In genomic region chr13:51928231-51928630, GRCh38 we compare ENCODE assay signal across 13 cellular contexts.
A peak's percentile ranks its signal among the peaks of the same experiment; 100 is the strongest.
DNase-seq lines count a peak whose midpoint lies in the region; ATAC-seq and TF ChIP-seq lines count a peak whose summit lies in the region.
"Had no signal": no experiment of that assay in that cellular context is flagged by ENCODE, and none has a peak within 500 bp of the region (broad histone marks: within the 10 kb centered on the region; RNA-seq: fewer than 3 reads in every experiment).

No MANE protein-coding gene starts in this region.

- no peaks in the 10 kb centered on the region for H3K36me3 Mint-ChIP-seq in stimulated activated memory B cell treated with anti-CD40 and anti-IgM and Interleukin-4, amounts not matched to agents 10 μg/mL and 1 μg/mL and 100 μg/mL, for 72 hours
- H3K36me3 Mint-ChIP-seq in activated T-helper 2 cell treated with anti-CD3 and anti-CD28 coated beads, Interferon-gamma antibody, Interleukin-2, Interleukin-4, amounts not matched to agents 10 μg/mL and 5 μg/mL and 100 μg/mL, durations not matched to agents 14 hours and 24 hours and 36 hours (ENCODE audit: low read depth): no peaks in the 10 kb centered on the region

- WGBS in heart left ventricle, 4 donors: 51 to 68% (median 60%) methylated on average over 9 of the region's 9 CpGs

- DNase-seq in heart left ventricle: peak in 1 of 5 donors; percentile 32
- no peak for DNase-seq in right atrium auricular region (ENCODE audit: low spot score)
- DNase-seq in HK-2 (ENCODE audit: unreplicated experiment): peak; percentile 6
- DNase-seq in SW480 (ENCODE audit: low spot score): peak; percentile 46
- no peak for DNase-seq in activated CD8-positive, alpha-beta memory T cell treated with anti-CD3 and anti-CD28 coated beads for 24 hours
- DNase-seq in activated T-helper 2 cell treated with anti-CD3 and anti-CD28 coated beads, Interferon-gamma antibody, Interleukin-2, Interleukin-4, amounts not matched to agents 10 μg/mL and 5 μg/mL and 100 μg/mL, durations not matched to agents 14 hours and 24 hours and 36 hours (ENCODE audit: low spot score): no peak
- DNase-seq: activated CD4-positive, alpha-beta T cell treated with anti-CD3 and anti-CD28 coated beads, Interleukin-2, amount 10 ng/mL, durations not matched to agents 7 days and 5 days; activated T-cell treated with anti-CD3 and anti-CD28 coated beads, Interleukin-2, amount 50 U/mL, for 4 hours had no signal

- H3K9me3 Mint-ChIP-seq in stimulated activated memory B cell treated with anti-CD40 and anti-IgM and Interleukin-4, amounts not matched to agents 10 μg/mL and 1 μg/mL and 100 μg/mL, for 72 hours: no peaks in the 10 kb centered on the region
- H3K9me3 Mint-ChIP-seq in activated T-helper 2 cell treated with anti-CD3 and anti-CD28 coated beads, Interferon-gamma antibody, Interleukin-2, Interleukin-4, amounts not matched to agents 10 μg/mL and 5 μg/mL and 100 μg/mL, durations not matched to agents 14 hours and 24 hours and 36 hours: no peaks in the 10 kb centered on the region
- H3K9me3 Mint-ChIP-seq: activated CD4-positive, alpha-beta T cell treated with anti-CD3 and anti-CD28 coated beads, Interleukin-2, amount 10 ng/mL, durations not matched to agents 7 days and 5 days; activated T-cell treated with anti-CD3 and anti-CD28 coated beads, Interleukin-2, amount 50 U/mL, for 4 hours; neural crest cell had no signal

- H3K27me3 Mint-ChIP-seq in stimulated activated memory B cell treated with anti-CD40 and anti-IgM and Interleukin-4, amounts not matched to agents 10 μg/mL and 1 μg/mL and 100 μg/mL, for 72 hours: peaks cover 41% of the 10 kb centered on the region
- H3K27me3 Mint-ChIP-seq in activated T-helper 2 cell treated with anti-CD3 and anti-CD28 coated beads, Interferon-gamma antibody, Interleukin-2, Interleukin-4, amounts not matched to agents 10 μg/mL and 5 μg/mL and 100 μg/mL, durations not matched to agents 14 hours and 24 hours and 36 hours (ENCODE audit: low read depth): peaks cover 7% of the 10 kb centered on the region
- H3K27me3 Mint-ChIP-seq: activated CD4-positive, alpha-beta T cell treated with anti-CD3 and anti-CD28 coated beads, Interleukin-2, amount 10 ng/mL, durations not matched to agents 7 days and 5 days had no signal

- intact Hi-C loops in heart left ventricle (cut with DNase I): no loop called here
- intact Hi-C loops in activated T-helper 2 cell treated with anti-CD3 and anti-CD28 coated beads, Interferon-gamma antibody, Interleukin-2, Interleukin-4, amounts not matched to agents 10 μg/mL and 5 μg/mL and 100 μg/mL, durations not matched to agents 14 hours and 24 hours and 36 hours (cut with micrococcal nuclease): no loop called here

- H3K4me1 ChIP-seq in heart left ventricle (peaks cover 0 to 15% (median 6%) of the 10 kb centered on the region in 12 donors), right atrium auricular region (peaks cover 0 to 14% of the 10 kb centered on the region in 2 donors)

- H3K27ac ChIP-seq in heart left ventricle (peak overlapping the region in 4 of 12 donors; percentile 34 to 70 (median 46)), right atrium auricular region (no peak overlapping the region)
- H3K27ac ChIP-seq: cardiac muscle cell, thoracic aorta had no signal

- H3K36me3 ChIP-seq in heart left ventricle (peaks cover 0 to 15% (median 4%) of the 10 kb centered on the region in 9 donors), right atrium auricular region (no peaks in the 10 kb centered on the region)
- H3K36me3 ChIP-seq: cardiac muscle cell, thoracic aorta had no signal

- no peak for TF ChIP-seq POLR2A in heart left ventricle (IDR thresholded peaks at IDR 0.05)

- peak; percentile 78 to 95 (median 91) for ATAC-seq in heart left ventricle
- peak; percentile 54 for ATAC-seq in stimulated activated memory B cell treated with anti-CD40 and anti-IgM and Interleukin-4, amounts not matched to agents 10 μg/mL and 1 μg/mL and 100 μg/mL, for 72 hours
- ATAC-seq in HG03457 (IDR thresholded peaks at IDR 0.05; ENCODE audit: unreplicated experiment): no peak
- ATAC-seq: activated T-cell treated with anti-CD3 and anti-CD28 coated beads, Interleukin-2, amount 50 U/mL, for 4 hours had no signal

- TF ChIP-seq CTCF in heart left ventricle (IDR thresholded peaks at IDR 0.05) (no peak), right atrium auricular region (IDR thresholded peaks at IDR 0.05) (no peak)

- H3K27ac Mint-ChIP-seq in stimulated activated memory B cell treated with anti-CD40 and anti-IgM and Interleukin-4, amounts not matched to agents 10 μg/mL and 1 μg/mL and 100 μg/mL, for 72 hours: no peak overlapping the region
- no peak overlapping the region for H3K27ac Mint-ChIP-seq in activated T-helper 2 cell treated with anti-CD3 and anti-CD28 coated beads, Interferon-gamma antibody, Interleukin-2, Interleukin-4, amounts not matched to agents 10 μg/mL and 5 μg/mL and 100 μg/mL, durations not matched to agents 14 hours and 24 hours and 36 hours
- H3K27ac Mint-ChIP-seq: activated CD4-positive, alpha-beta T cell treated with anti-CD3 and anti-CD28 coated beads, Interleukin-2, amount 10 ng/mL, durations not matched to agents 7 days and 5 days had no signal

- H3K9me3 ChIP-seq in heart left ventricle: no peaks in the 10 kb centered on the region
- H3K9me3 ChIP-seq in right atrium auricular region: no peaks in the 10 kb centered on the region
- H3K9me3 ChIP-seq: thoracic aorta had no signal

- no peaks in the 10 kb centered on the region for H3K27me3 ChIP-seq in heart left ventricle
- no peaks in the 10 kb centered on the region for H3K27me3 ChIP-seq in right atrium auricular region
- H3K27me3 ChIP-seq: cardiac muscle cell had no signal

- H3K4me3 Mint-ChIP-seq in stimulated activated memory B cell treated with anti-CD40 and anti-IgM and Interleukin-4, amounts not matched to agents 10 μg/mL and 1 μg/mL and 100 μg/mL, for 72 hours: no peak overlapping the region
- no peak overlapping the region for H3K4me3 Mint-ChIP-seq in activated T-helper 2 cell treated with anti-CD3 and anti-CD28 coated beads, Interferon-gamma antibody, Interleukin-2, Interleukin-4, amounts not matched to agents 10 μg/mL and 5 μg/mL and 100 μg/mL, durations not matched to agents 14 hours and 24 hours and 36 hours (ENCODE audit: low read depth)
- H3K4me3 Mint-ChIP-seq: activated CD4-positive, alpha-beta T cell treated with anti-CD3 and anti-CD28 coated beads, Interleukin-2, amount 10 ng/mL, durations not matched to agents 7 days and 5 days; activated T-cell treated with anti-CD3 and anti-CD28 coated beads, Interleukin-2, amount 50 U/mL, for 4 hours; neural crest cell had no signal

- peaks cover 10% of the 10 kb centered on the region for H3K4me1 Mint-ChIP-seq in stimulated activated memory B cell treated with anti-CD40 and anti-IgM and Interleukin-4, amounts not matched to agents 10 μg/mL and 1 μg/mL and 100 μg/mL, for 72 hours
- H3K4me1 Mint-ChIP-seq in activated T-helper 2 cell treated with anti-CD3 and anti-CD28 coated beads, Interferon-gamma antibody, Interleukin-2, Interleukin-4, amounts not matched to agents 10 μg/mL and 5 μg/mL and 100 μg/mL, durations not matched to agents 14 hours and 24 hours and 36 hours (ENCODE audit: low read depth): peaks cover 20% of the 10 kb centered on the region
- H3K4me1 Mint-ChIP-seq: neural crest cell had no signal

- H3K4me3 ChIP-seq in heart left ventricle (no peak overlapping the region), right atrium auricular region (no peak overlapping the region)
- H3K4me3 ChIP-seq: cardiac muscle cell, thoracic aorta had no signal

Comparison
In these comparisons a context has a peak if more than half of its experiments do, and no peak if none do; other contexts are left out.
1. DNase-seq: peak in HK-2 (single experiment) and SW480 (single experiment); none in right atrium auricular region (single experiment), activated CD8-positive, alpha-beta memory T cell treated with anti-CD3 and anti-CD28 coated beads for 24 hours (single experiment) and activated T-helper 2 cell treated with anti-CD3 and anti-CD28 coated beads, Interferon-gamma antibody, Interleukin-2, Interleukin-4, amounts not matched to agents 10 μg/mL and 5 μg/mL and 100 μg/mL, durations not matched to agents 14 hours and 24 hours and 36 hours (single experiment).